8 cellular contexts compared by ENCODE assay signal in the genomic region with DNA sequence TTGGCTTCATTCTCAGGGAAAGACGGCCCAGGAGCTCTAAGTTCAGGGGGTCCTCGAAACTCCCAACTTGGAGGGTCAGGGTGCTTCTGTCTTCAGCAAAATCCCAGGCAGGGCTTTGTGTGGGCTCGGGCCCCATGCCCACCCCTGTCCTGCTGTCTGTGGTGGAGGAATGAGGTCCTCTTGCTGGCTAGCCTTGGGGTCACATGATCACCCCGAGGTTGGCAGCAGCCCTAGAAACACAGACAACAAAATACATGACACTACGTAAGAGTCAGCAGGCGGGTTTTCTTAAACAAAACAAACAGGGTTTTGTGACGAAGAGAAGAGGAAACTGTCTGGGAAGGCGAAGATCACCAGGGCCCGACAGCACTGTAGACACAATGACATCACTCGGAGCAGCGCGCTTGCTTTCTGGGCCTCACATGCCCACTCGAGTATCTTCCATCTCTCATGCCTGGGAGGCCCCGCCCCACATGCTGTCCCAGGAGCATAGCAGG.
A peak's percentile ranks its signal among the peaks of the same experiment; 100 is the strongest.
DNase-seq lines count a peak whose midpoint lies in the region; ATAC-seq, FAIRE-seq and TF ChIP-seq lines count a peak whose summit lies in the region.

No MANE protein-coding gene starts in this region.

- FAIRE-seq in GM19239 (lab: Jason Lieb, UNC), result no peak

- H3K9me3 ChIP-seq in right lobe of liver (no peaks in the 10 kb centered on the region), upper lobe of left lung (no peaks in the 10 kb centered on the region)

- H3K27ac ChIP-seq in right lobe of liver (no peak overlapping the region), upper lobe of left lung (peak overlapping the region in 3 of 4 donors; percentile 0 to 78 (median 3))

- TF ChIP-seq CTCF in choroid plexus epithelial cell (conservative IDR thresholded peaks at IDR 0.05; ENCODE audit: low read depth, low read length) (no peak), right lobe of liver (IDR thresholded peaks at IDR 0.05) (no peak), upper lobe of left lung (IDR thresholded peaks at IDR 0.05) (no peak)

- intact Hi-C loops in right lobe of liver (cut with DNase I), result no loop called here

- no peaks in the 10 kb centered on the region for H3K36me3 ChIP-seq in right lobe of liver
- H3K36me3 ChIP-seq in upper lobe of left lung, result no peaks in the 10 kb centered on the region

- ATAC-seq in right lobe of liver, result peak in 3 of 4 donors; percentile 16 to 28 (median 27)
- peak; percentile 30 to 35 for ATAC-seq in upper lobe of left lung (ENCODE audit: low FRiP score in 2 of 2)

- H3K4me1 ChIP-seq in right lobe of liver (peaks cover 0 to 6% (median 0%) of the 10 kb centered on the region in 4 donors), upper lobe of left lung (peaks cover 12 to 26% (median 22%) of the 10 kb centered on the region in 4 donors)

- H3K4me3 ChIP-seq in choroid plexus epithelial cell (ENCODE audit: low read depth, low read length) (no peak overlapping the region), right lobe of liver (no peak overlapping the region), upper lobe of left lung (no peak overlapping the region)

- 45% methylated on average over 2 of the region's 14 CpGs for WGBS in right lobe of liver (ENCODE audit: insufficient coverage, low coverage, low lambda C conversion rate, missing lambda C conversion rate)
- WGBS in upper lobe of left lung, 2 donors, result 52 to 56% methylated on average over 13 to 14 of the region's 14 CpGs

- peak; percentile 23 for DNase-seq in NCI-H510A treated with DMSO at 0.1 percent for 48 hours (lab: John Stamatoyannopoulos, UW)
- DNase-seq in NCI-H510A (lab: John Stamatoyannopoulos, UW), result no peak
- peak; percentile 97 for DNase-seq in choroid plexus epithelial cell (ENCODE audit: low read depth)
- DNase-seq in right lobe of liver, result peak in 1 of 3 donors; percentile 56
- DNase-seq in upper lobe of left lung, result peak in 1 of 2 donors; percentile 37
- DNase-seq in retina, result no peak
- DNase-seq in central memory CD4-positive, alpha-beta T cell, result no peak
- no peak for DNase-seq in GM19239 (ENCODE audit: insufficient read length, low spot score)

- H3K27me3 ChIP-seq in right lobe of liver (no peaks in the 10 kb centered on the region), upper lobe of left lung (no peaks in the 10 kb centered on the region)

- TF ChIP-seq POLR2A in right lobe of liver (IDR thresholded peaks at IDR 0.05), result no peak
- no peak for TF ChIP-seq POLR2A in upper lobe of left lung (IDR thresholded peaks at IDR 0.05)

- peak in 1 of 4 donors; percentile 35 for TF ChIP-seq EP300 in upper lobe of left lung (IDR thresholded peaks at IDR 0.05)

Comparison
In these comparisons a context has a peak if more than half of its experiments do, and no peak if none do; other contexts are left out.
1. DNase-seq: peak in NCI-H510A treated with DMSO at 0.1 percent for 48 hours (single experiment) and choroid plexus epithelial cell (single experiment); none in NCI-H510A (single experiment), retina (single experiment), central memory CD4-positive, alpha-beta T cell (single experiment) and GM19239 (single experiment).
2. H3K27ac ChIP-seq: peak in upper lobe of left lung (3 of 4); none in right lobe of liver (0 of 3).